Comparison of ENCODE assay signal across 24 cellular contexts in the genomic region with DNA sequence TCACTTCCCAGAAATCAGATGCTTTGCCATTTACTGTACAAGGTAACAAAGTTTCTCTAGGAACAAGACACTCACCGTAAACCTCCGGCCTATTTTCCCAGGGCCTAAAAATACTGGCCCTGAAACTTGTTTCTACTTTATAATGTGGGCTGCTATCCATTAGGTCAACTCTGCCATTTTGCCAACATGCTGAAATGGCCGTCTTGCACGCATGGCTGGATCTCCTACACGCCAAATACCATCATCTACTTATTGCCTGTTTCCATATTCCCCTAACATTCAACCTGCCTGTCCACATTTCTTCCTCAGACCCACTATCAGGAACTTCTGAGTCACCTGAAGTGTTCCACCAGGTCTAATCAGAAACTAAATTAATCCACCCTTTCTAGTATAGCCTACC. TPM values are rescaled to one million over a fixed set of nuclear protein-coding genes. Genes with fewer than 3 reads are reported as not detected.
DNase-seq lines count a peak whose midpoint lies in the region; ATAC-seq, FAIRE-seq and TF ChIP-seq lines count a peak whose summit lies in the region.
"Had no signal": no experiment of that assay in that cellular context is flagged by ENCODE, and none has a peak within 500 bp of the region (broad histone marks: within the 10 kb centered on the region; RNA-seq: fewer than 3 reads in every experiment).

No MANE protein-coding gene starts in this region.

- H2AFZ ChIP-seq in keratinocyte (ENCODE audit: control insufficient read depth, low read length): no peak overlapping the region
- H2AFZ ChIP-seq: hepatocyte had no signal

- TF ChIP-seq CTCF in A549 (IDR thresholded peaks at IDR 0.05) (no peak), keratinocyte (optimal IDR thresholded peaks at IDR 0.05 in 1 of 3, IDR thresholded peaks at IDR 0.05 in 1 of 3, conservative IDR thresholded peaks at IDR 0.05 in 1 of 3; ENCODE audit: extremely low read depth in 1 of 3, insufficient read depth in 2 of 3, low read length in 3 of 3) (no peak)

- DNase-seq in A549 (ENCODE audit: low read depth in 1 of 2, low spot score in 1 of 2) (no peak), keratinocyte (ENCODE audit: low read depth, low spot score) (no peak), mesenteric fat pad (ENCODE audit: low spot score) (no peak), anterior cingulate cortex (lab: John Stamatoyannopoulos, UW) (no peak)
- DNase-seq in CD8-positive, alpha-beta memory T cell: no peak
- DNase-seq in activated naive CD8-positive, alpha-beta T cell treated with anti-CD3 and anti-CD28 coated beads for 36 hours: no peak
- DNase-seq: activated CD4-positive, alpha-beta memory T cell treated with anti-CD3 and anti-CD28 coated beads, Interleukin-2, amount 10 ng/mL, durations not matched to agents 7 days and 5 days; cortex of kidney; kidney; NCI-H510A; ovary; right cardiac atrium; RPMI8226; SK-N-SH; stimulated activated CD8-positive, alpha-beta memory T cell treated with anti-CD3 and anti-CD28 coated beads, Interleukin-4, amount 100 ng/mL, for 48 hours; testis; WERI-Rb-1 had no signal

- no peaks in the 10 kb centered on the region for H3K9me3 ChIP-seq in A549
- H3K9me3 ChIP-seq in CD8-positive, alpha-beta memory T cell (ENCODE audit: low read length): no peaks in the 10 kb centered on the region
- no peaks in the 10 kb centered on the region for H3K9me3 ChIP-seq in keratinocyte (ENCODE audit: control insufficient read depth, low read depth, low read length)
- H3K9me3 ChIP-seq: breast epithelium, ovary, SK-N-SH, testis had no signal

- H3K9me1 ChIP-seq in keratinocyte (ENCODE audit: control insufficient read depth, extremely low read depth, insufficient read depth, low read length): peaks cover 4% of the 10 kb centered on the region

- dilution Hi-C loops in keratinocyte (cut with MboI; ENCODE audit: extremely low pct_ligation_motif_present, low sequenced_read_pairs): no loop called here

- peak overlapping the region in 1 of 8 donors; percentile 17 for H3K27ac Mint-ChIP-seq in CD8-positive, alpha-beta memory T cell
- H3K27ac Mint-ChIP-seq in activated naive CD8-positive, alpha-beta T cell treated with anti-CD3 and anti-CD28 coated beads for 36 hours: peak overlapping the region; percentile 30
- H3K27ac Mint-ChIP-seq: activated CD4-positive, alpha-beta memory T cell treated with anti-CD3 and anti-CD28 coated beads, Interleukin-2, amount 10 ng/mL, durations not matched to agents 7 days and 5 days; T-helper 2 cell treated with Interferon-gamma antibody and Interleukin-4, amounts not matched to agents 5 μg/mL and 100 μg/mL, for 36 hours had no signal

- no peak overlapping the region for H3K9ac ChIP-seq in keratinocyte (ENCODE audit: control insufficient read depth, extremely low read depth, insufficient read depth, low read length)
- H3K9ac ChIP-seq: SK-N-SH had no signal

- H3K9me3 Mint-ChIP-seq in CD8-positive, alpha-beta memory T cell: no peaks in the 10 kb centered on the region
- H3K9me3 Mint-ChIP-seq in activated naive CD8-positive, alpha-beta T cell treated with anti-CD3 and anti-CD28 coated beads for 36 hours: no peaks in the 10 kb centered on the region
- H3K9me3 Mint-ChIP-seq: activated CD4-positive, alpha-beta memory T cell treated with anti-CD3 and anti-CD28 coated beads, Interleukin-2, amount 10 ng/mL, durations not matched to agents 7 days and 5 days; T-helper 2 cell treated with Interferon-gamma antibody and Interleukin-4, amounts not matched to agents 5 μg/mL and 100 μg/mL, for 36 hours had no signal

- no peak overlapping the region for H3K4me3 ChIP-seq in A549
- no peak overlapping the region for H3K4me3 ChIP-seq in CD8-positive, alpha-beta memory T cell (ENCODE audit: low read length)
- no peak overlapping the region for H3K4me3 ChIP-seq in keratinocyte (ENCODE audit: control insufficient read depth in 2 of 3, extremely low read depth in 1 of 3, insufficient read depth in 2 of 3, low read depth in 1 of 3, low read length in 3 of 3)
- H3K4me3 ChIP-seq: breast epithelium, hepatocyte, lung, ovary, testis had no signal

- H3K4me2 ChIP-seq in A549 (no peak overlapping the region), keratinocyte (ENCODE audit: control insufficient read depth, extremely low read depth, insufficient read depth, low read depth, low read length) (peak overlapping the region; percentile 10)
- H3K4me2 ChIP-seq: hepatocyte, SK-N-SH had no signal

- H3K27me3 ChIP-seq in CD8-positive, alpha-beta memory T cell (ENCODE audit: insufficient read depth, low read length, poor library complexity, severe bottlenecking): no peaks in the 10 kb centered on the region
- no peaks in the 10 kb centered on the region for H3K27me3 ChIP-seq in keratinocyte (ENCODE audit: control insufficient read depth, extremely low read depth, insufficient read depth, low read length)
- H3K27me3 ChIP-seq: breast epithelium, hepatocyte, ovary, testis had no signal

- no peak overlapping the region for H3K27ac ChIP-seq in A549
- H3K27ac ChIP-seq in CD8-positive, alpha-beta memory T cell (ENCODE audit: low read depth, low read length): no peak overlapping the region
- H3K27ac ChIP-seq in keratinocyte (ENCODE audit: control insufficient read depth, insufficient read depth, low read length): peak overlapping the region; percentile 57
- H3K27ac ChIP-seq: breast epithelium, hepatocyte, ovary, testis, WERI-Rb-1 had no signal

- no peak for TF ChIP-seq EP300 in A549 (IDR thresholded peaks at IDR 0.05)

- WGBS in A549 (ENCODE audit: missing lambda C conversion rate): 95% methylated on average over 5 of the region's 5 CpGs

- H3K4me1 ChIP-seq in A549: peaks cover 25% of the 10 kb centered on the region
- peaks cover 54% of the 10 kb centered on the region for H3K4me1 ChIP-seq in CD8-positive, alpha-beta memory T cell (ENCODE audit: insufficient read depth, low read length)
- peaks cover 29% of the 10 kb centered on the region for H3K4me1 ChIP-seq in keratinocyte (ENCODE audit: control insufficient read depth, extremely low read depth, insufficient read depth, low read length)
- H3K4me1 ChIP-seq: breast epithelium had no signal

- ATAC-seq in A549 (no peak), HG03175 (IDR thresholded peaks at IDR 0.05; ENCODE audit: unreplicated experiment) (no peak)
- ATAC-seq: right cardiac atrium had no signal

- peaks cover 96% of the 10 kb centered on the region for H3K79me2 ChIP-seq in keratinocyte (ENCODE audit: control insufficient read depth, insufficient read depth, low read length)

- no peaks in the 10 kb centered on the region for H3K27me3 Mint-ChIP-seq in CD8-positive, alpha-beta memory T cell
- no peaks in the 10 kb centered on the region for H3K27me3 Mint-ChIP-seq in activated naive CD8-positive, alpha-beta T cell treated with anti-CD3 and anti-CD28 coated beads for 36 hours
- H3K27me3 Mint-ChIP-seq: activated CD4-positive, alpha-beta memory T cell treated with anti-CD3 and anti-CD28 coated beads, Interleukin-2, amount 10 ng/mL, durations not matched to agents 7 days and 5 days had no signal

- TF ChIP-seq RAD21 in A549 (conservative IDR thresholded peaks at IDR 0.05 in 1 of 2, IDR thresholded peaks at IDR 0.05 in 1 of 2): no peak

- FAIRE-seq in A549 (lab: Jason Lieb, UNC) (no peak), keratinocyte (lab: Jason Lieb, UNC) (no peak)
- FAIRE-seq: endothelial cell of umbilical vein, H54, kidney had no signal

- H3K36me3 ChIP-seq in CD8-positive, alpha-beta memory T cell (ENCODE audit: insufficient read depth, low read length): peaks cover 5% of the 10 kb centered on the region
- H3K36me3 ChIP-seq in keratinocyte (ENCODE audit: control insufficient read depth in 2 of 2, extremely low read depth in 1 of 2, insufficient read depth in 2 of 2, low read length in 2 of 2): peaks cover 8% of the 10 kb centered on the region in 2 experiments
- H3K36me3 ChIP-seq: breast epithelium, ovary had no signal

- peaks cover 61 to 88% (median 84%) of the 10 kb centered on the region in 3 donors for H3K4me1 Mint-ChIP-seq in CD8-positive, alpha-beta memory T cell
- peaks cover 50% of the 10 kb centered on the region for H3K4me1 Mint-ChIP-seq in activated naive CD8-positive, alpha-beta T cell treated with anti-CD3 and anti-CD28 coated beads for 36 hours

- CTCF ChIA-PET in A549 (lab: Yijun Ruan, JAX): no interaction called here
- CTCF ChIA-PET in CD8-positive, alpha-beta memory T cell (lab: Charles Lee): no interaction called here

- POLR2A ChIA-PET in A549 (lab: Yijun Ruan, JAX): interaction anchor here (0.6 kb wide), 1 partner anchor 63 kb away, joined by 4 read pairs; no protein-coding TSS in a partner anchor
- POLR2A ChIA-PET in CD8-positive, alpha-beta memory T cell (lab: Charles Lee): no interaction called here

- peaks cover 17% of the 10 kb centered on the region for H4K20me1 ChIP-seq in keratinocyte (ENCODE audit: control insufficient read depth, extremely low read depth, insufficient read depth, low read length)

- H3K36me3 Mint-ChIP-seq in CD8-positive, alpha-beta memory T cell: peaks cover 4 to 46% (median 8%) of the 10 kb centered on the region in 3 donors
- H3K36me3 Mint-ChIP-seq in activated naive CD8-positive, alpha-beta T cell treated with anti-CD3 and anti-CD28 coated beads for 36 hours: peaks cover 45% of the 10 kb centered on the region

- TF ChIP-seq POLR2A in A549 (IDR thresholded peaks at IDR 0.05; ENCODE audit: low read length): no peak

- peak overlapping the region in 4 of 7 donors; percentile 3 to 42 (median 27) for H3K4me3 Mint-ChIP-seq in CD8-positive, alpha-beta memory T cell
- H3K4me3 Mint-ChIP-seq in activated naive CD8-positive, alpha-beta T cell treated with anti-CD3 and anti-CD28 coated beads for 36 hours: no peak overlapping the region
- H3K4me3 Mint-ChIP-seq: activated CD4-positive, alpha-beta memory T cell treated with anti-CD3 and anti-CD28 coated beads, Interleukin-2, amount 10 ng/mL, durations not matched to agents 7 days and 5 days; T-helper 2 cell treated with Interferon-gamma antibody and Interleukin-4, amounts not matched to agents 5 μg/mL and 100 μg/mL, for 36 hours had no signal

RNA-seq across cellular contexts. Expression of a gene that starts 4.7 kb away (rescaled TPM):
- polyA plus RNA-seq in A549 (2011; rRNA removed) (175 and 373 TPM in 2 replicates), A549 (2017; fragmentation: RNase III; extraction: RNeasy Plus Mini Kit Qiagen cat#74134 plus additional on column Dnase treatment) (463 to 530 TPM (median 484 TPM) in 3 replicates), keratinocyte (89.1 to 226 TPM (median 225 TPM) in 3 replicates)
- polyA plus RNA-seq in A549 (2012; cell fraction: cytosol; rRNA removed): 96.9 and 183 TPM in 2 replicates
- 30.9 and 49.4 TPM in 2 replicates for polyA plus RNA-seq in A549 (2012; cell fraction: nucleus; rRNA removed)
- polyA minus RNA-seq in A549 (2011; rRNA and poly(A)+ RNA removed): 11.0 and 11.6 TPM in 2 replicates
- total RNA-seq in CD8-positive, alpha-beta memory T cell: 100 to 1,000 TPM; 237 to 239 TPM
- polyA plus RNA-seq in CD8-positive, alpha-beta memory T cell: 193 TPM
- 100 to 1,000 TPM; 220 to 233 TPM for total RNA-seq in activated naive CD8-positive, alpha-beta T cell treated with anti-CD3 and anti-CD28 coated beads for 36 hours
- 193 TPM for polyA plus RNA-seq in keratinocyte (2011; ENCODE audit: low read depth)
- 225 and 271 TPM in 2 replicates for polyA plus RNA-seq in keratinocyte (2011; cell fraction: cytosol; rRNA removed)
- 58.4 and 96.8 TPM in 2 replicates for polyA plus RNA-seq in keratinocyte (2011; cell fraction: nucleus; rRNA removed)
- polyA plus RNA-seq in keratinocyte (2012; ENCODE audit: low replicate concordance): 278 and 314 TPM in 2 replicates
- 5.0 to 17.6 TPM in 2 of 3 replicates, not detected in the other for polyA minus RNA-seq in keratinocyte
- polyA minus RNA-seq in keratinocyte (2011; cell fraction: cytosol; rRNA and poly(A)+ RNA removed): 38.0 TPM
- 9.3 and 11.4 TPM in 2 replicates for polyA minus RNA-seq in keratinocyte (2011; cell fraction: nucleus; rRNA and poly(A)+ RNA removed)
- total RNA-seq in mesenteric fat pad: 137 TPM
